ENCODE assay signal across 1 cellular context in the genomic region with DNA sequence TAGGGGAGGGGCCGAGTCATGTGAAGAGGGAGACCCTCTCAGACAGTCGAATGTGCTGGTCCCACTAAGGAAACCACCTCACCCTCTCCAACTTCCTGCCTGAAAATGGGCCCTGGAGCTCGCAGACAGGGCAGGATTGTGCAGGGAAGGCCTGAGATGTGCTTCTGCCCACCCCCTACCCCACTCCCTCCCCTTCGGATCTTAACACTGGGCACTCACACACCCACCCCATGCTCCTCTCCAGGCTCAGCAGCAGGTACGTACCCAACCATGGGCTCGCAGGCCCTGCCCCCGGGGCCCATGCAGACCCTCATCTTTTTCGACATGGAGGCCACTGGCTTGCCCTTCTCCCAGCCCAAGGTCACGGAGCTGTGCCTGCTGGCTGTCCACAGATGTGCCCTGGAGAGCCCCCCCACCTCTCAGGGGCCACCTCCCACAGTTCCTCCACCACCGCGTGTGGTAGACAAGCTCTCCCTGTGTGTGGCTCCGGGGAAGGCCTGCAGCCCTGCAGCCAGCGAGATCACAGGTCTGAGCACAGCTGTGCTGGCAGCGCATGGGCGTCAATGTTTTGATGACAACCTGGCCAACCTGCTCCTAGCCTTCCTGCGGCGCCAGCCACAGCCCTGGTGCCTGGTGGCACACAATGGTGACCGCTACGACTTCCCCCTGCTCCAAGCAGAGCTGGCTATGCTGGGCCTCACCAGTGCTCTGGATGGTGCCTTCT.
TF ChIP-seq lines count a peak whose summit lies in the region.

No MANE protein-coding gene starts in this region.

TF ChIP-seq in endothelial cell of umbilical vein, 7 proteins besides CTCF, POLR2A, EP300 and RAD21:
- no peak for TF ChIP-seq EZH2 (IDR thresholded peaks at IDR 0.05; ENCODE audit: borderline replicate concordance, low read depth, low read length, severe bottlenecking)
- no peak for TF ChIP-seq GATA2 (IDR thresholded peaks at IDR 0.05; ENCODE audit: insufficient read depth, insufficient read length, low read depth, low read length)
- no peak for TF ChIP-seq FOS (IDR thresholded peaks at IDR 0.05; ENCODE audit: borderline replicate concordance, insufficient read depth, low read length)
- peak; percentile 32 for TF ChIP-seq POLR2AphosphoS5 (IDR thresholded peaks at IDR 0.05; ENCODE audit: insufficient read depth, low read depth, low read length)
- peak; percentile 0 for TF ChIP-seq MYC (IDR thresholded peaks at IDR 0.05; ENCODE audit: low read depth, low read length)
- no peak for TF ChIP-seq MAX (IDR thresholded peaks at IDR 0.05; ENCODE audit: insufficient read depth, insufficient read length)
- no peak for TF ChIP-seq JUN (IDR thresholded peaks at IDR 0.05; ENCODE audit: borderline replicate concordance, insufficient read depth, insufficient read length, low read depth)
